8 cellular contexts compared by ENCODE assay signal in the genomic region with DNA sequence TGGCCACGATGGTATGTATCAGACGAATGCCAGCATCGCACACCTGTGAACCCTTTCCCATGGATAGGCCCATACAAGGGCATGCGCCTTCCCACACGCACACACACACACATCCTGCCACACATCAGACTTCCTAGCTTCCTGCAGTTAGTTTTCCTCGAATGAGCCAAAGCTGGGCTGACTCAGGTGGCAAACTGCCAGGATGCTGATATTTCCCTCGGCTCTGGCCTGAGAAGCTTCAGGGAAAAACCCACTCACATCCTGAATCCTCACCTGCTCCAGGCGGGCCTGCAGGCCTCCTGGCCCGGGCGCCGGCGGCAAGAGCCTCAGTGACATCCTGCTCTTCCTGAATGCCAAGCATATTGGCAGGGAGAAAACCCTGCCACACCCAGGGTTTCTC. TPM values are rescaled to one million over a fixed set of nuclear protein-coding genes. Genes with fewer than 3 reads are reported as not detected.
DNase-seq lines count a peak whose midpoint lies in the region; ATAC-seq and TF ChIP-seq lines count a peak whose summit lies in the region.

No MANE protein-coding gene starts in this region.

- no peak overlapping the region for H3K4me3 ChIP-seq in adrenal gland

- DNase-seq in HK-2 (ENCODE audit: unreplicated experiment): peak; percentile 95
- peak; percentile 74 to 93 (median 89) for DNase-seq in adrenal gland
- DNase-seq in left cardiac atrium: peak; percentile 93
- peak; percentile 87 for DNase-seq in stromal cell of bone marrow (ENCODE audit: low read depth)
- no peak for DNase-seq in SK-N-DZ (ENCODE audit: low spot score)
- DNase-seq in stimulated activated naive CD8-positive, alpha-beta T cell treated with anti-CD3 and anti-CD28 coated beads, Interleukin-15, amount 100 ng/mL, for 72 hours: no peak
- no peak for DNase-seq in midbrain (lab: John Stamatoyannopoulos, UW)

- H3K27ac ChIP-seq in adrenal gland: peak overlapping the region in 1 of 5 donors; percentile 11

- H3K27me3 Mint-ChIP-seq in stimulated activated naive CD8-positive, alpha-beta T cell treated with anti-CD3 and anti-CD28 coated beads, Interleukin-15, amount 100 ng/mL, for 72 hours: no peaks in the 10 kb centered on the region

- H3K4me1 Mint-ChIP-seq in stimulated activated naive CD8-positive, alpha-beta T cell treated with anti-CD3 and anti-CD28 coated beads, Interleukin-15, amount 100 ng/mL, for 72 hours: peaks cover 4% of the 10 kb centered on the region

- H3K36me3 ChIP-seq in adrenal gland (replicated peaks in 1 of 2): no peaks in the 10 kb centered on the region

- H3K9me3 ChIP-seq in adrenal gland (replicated peaks in 1 of 3): no peaks in the 10 kb centered on the region

- TF ChIP-seq CTCF in adrenal gland (IDR thresholded peaks at IDR 0.05): no peak

- H3K27ac Mint-ChIP-seq in stimulated activated naive CD8-positive, alpha-beta T cell treated with anti-CD3 and anti-CD28 coated beads, Interleukin-15, amount 100 ng/mL, for 72 hours: peak overlapping the region in 1 of 2 donors; percentile 76

- ATAC-seq in left cardiac atrium (peak; percentile 90 to 94), GM21447 (IDR thresholded peaks at IDR 0.05; ENCODE audit: unreplicated experiment) (no peak)
- no peak for ATAC-seq in stimulated activated naive CD8-positive, alpha-beta T cell treated with anti-CD3 and anti-CD28 coated beads, Interleukin-15, amount 100 ng/mL, for 72 hours

- intact Hi-C loops in adrenal gland (cut with DNase I): no loop called here
- intact Hi-C loops in left cardiac atrium (cut with DNase I): no loop called here

- H3K9me3 Mint-ChIP-seq in stimulated activated naive CD8-positive, alpha-beta T cell treated with anti-CD3 and anti-CD28 coated beads, Interleukin-15, amount 100 ng/mL, for 72 hours: no peaks in the 10 kb centered on the region

- H3K27me3 ChIP-seq in adrenal gland: no peaks in the 10 kb centered on the region

- WGBS in adrenal gland, 4 donors: 10 to 28% (median 17%) methylated on average over 3 to 12 of the region's 12 CpGs

- no peaks in the 10 kb centered on the region for H3K4me1 ChIP-seq in adrenal gland (replicated peaks in 1 of 2)

- H3K4me3 Mint-ChIP-seq in stimulated activated naive CD8-positive, alpha-beta T cell treated with anti-CD3 and anti-CD28 coated beads, Interleukin-15, amount 100 ng/mL, for 72 hours: no peak overlapping the region

- no peak for TF ChIP-seq POLR2A in adrenal gland (IDR thresholded peaks at IDR 0.05)

RNA-seq across cellular contexts. Expression of gene CALM1, which starts 22.4 kb away (rescaled TPM):
- total RNA-seq in adrenal gland: 100 to 1,000 TPM; 191 to 402 (median 259) TPM
- polyA plus RNA-seq in adrenal gland: 100 to 1,000 TPM; 190 to 372 (median 193) TPM
- total RNA-seq in left cardiac atrium: 100 to 1,000 TPM; 428 to 511 TPM
- polyA plus RNA-seq in SK-N-DZ (2014; cell fraction: cytosol; rRNA removed): 186 and 236 TPM in 2 replicates
- polyA plus RNA-seq in SK-N-DZ (2014; cell fraction: nucleus; rRNA removed): 125 and 159 TPM in 2 replicates

Comparison
In these comparisons a context has a peak if more than half of its experiments do, and no peak if none do; other contexts are left out.
1. DNase-seq: peak in HK-2 (single experiment), adrenal gland (7 of 7), left cardiac atrium (single experiment) and stromal cell of bone marrow (single experiment); none in SK-N-DZ (single experiment), stimulated activated naive CD8-positive, alpha-beta T cell treated with anti-CD3 and anti-CD28 coated beads, Interleukin-15, amount 100 ng/mL, for 72 hours (0 of 2) and midbrain (single experiment).
2. ATAC-seq: peak in left cardiac atrium (2 of 2); none in stimulated activated naive CD8-positive, alpha-beta T cell treated with anti-CD3 and anti-CD28 coated beads, Interleukin-15, amount 100 ng/mL, for 72 hours (single experiment) and GM21447 (single experiment).